9 cellular contexts compared by ENCODE assay signal in the genomic region with DNA sequence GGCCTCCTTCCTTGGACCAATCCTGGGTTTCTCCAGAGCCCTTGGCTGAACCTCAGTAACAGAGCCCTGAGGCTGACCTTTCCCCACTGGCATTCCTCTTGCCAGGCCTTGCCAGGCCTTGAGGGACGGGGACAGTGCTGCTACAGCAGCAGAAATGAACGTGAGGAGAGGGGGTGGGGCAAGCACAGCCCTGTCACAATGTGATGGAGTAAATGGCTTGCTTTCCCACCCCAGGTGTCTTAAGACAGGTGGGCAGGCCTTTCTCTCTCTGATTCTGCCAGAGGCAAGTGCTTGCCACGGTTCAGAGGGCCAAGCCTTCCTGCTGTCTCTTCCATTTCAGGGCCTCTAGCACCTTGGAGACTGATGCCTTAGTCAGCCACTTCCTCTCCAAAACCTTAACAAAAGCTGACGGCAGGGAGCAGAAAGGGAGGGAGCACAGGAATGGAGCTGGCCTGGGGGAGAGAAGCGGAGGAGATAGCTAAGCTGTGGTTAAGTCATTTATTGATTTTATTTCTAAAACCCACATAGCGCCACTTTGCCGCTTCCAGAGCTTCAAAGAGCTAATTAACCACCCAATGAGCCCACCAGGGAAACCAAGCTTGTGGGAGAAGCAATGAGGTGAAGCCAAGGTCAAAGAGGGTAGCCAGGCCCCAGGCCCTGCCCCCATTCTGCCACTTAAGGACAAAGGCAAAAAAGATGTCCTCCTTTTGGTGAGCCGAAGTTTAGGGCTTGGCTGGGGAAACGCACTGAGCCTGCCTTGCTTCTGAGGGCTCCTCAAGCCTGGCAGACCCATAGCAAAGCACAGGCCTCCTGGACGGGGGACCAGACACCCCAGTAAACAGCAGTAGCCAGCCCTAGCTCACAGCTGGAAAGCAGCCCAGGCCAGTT. TPM values are rescaled to one million over a fixed set of nuclear protein-coding genes. Genes with fewer than 3 reads are reported as not detected.
DNase-seq lines count a peak whose midpoint lies in the region; ATAC-seq, FAIRE-seq and TF ChIP-seq lines count a peak whose summit lies in the region.
"Had no signal": no experiment of that assay in that cellular context is flagged by ENCODE, and none has a peak within 500 bp of the region (broad histone marks: within the 10 kb centered on the region; RNA-seq: fewer than 3 reads in every experiment).

No MANE protein-coding gene starts in this region.

- no peak for TF ChIP-seq RAD21 in GM12878 (IDR thresholded peaks at IDR 0.05; ENCODE audit: insufficient read depth, low read depth, low read length)

- RAD21 ChIA-PET in GM12878 (lab: Charles Lee; ENCODE audit: unreplicated experiment), result interaction anchor here (1.0 to 1.4 kb wide), 2 partner anchors 9 to 19 kb away, joined by 4 to 5 read pairs; partner anchors contain the start of gene RASGRP2

- no peaks in the 10 kb centered on the region for H3K9me3 ChIP-seq in DOHH2 (ENCODE audit: control insufficient read depth, insufficient read depth, low read length)
- no peaks in the 10 kb centered on the region for H3K9me3 ChIP-seq in GM12878 (replicated peaks; ENCODE audit: control insufficient read depth, insufficient read depth, low read length)
- no peaks in the 10 kb centered on the region for H3K9me3 ChIP-seq in thymus (ENCODE audit: control insufficient read depth)
- H3K9me3 ChIP-seq: pancreas had no signal

- peaks cover 64% of the 10 kb centered on the region for H3K36me3 ChIP-seq in DOHH2 (ENCODE audit: control insufficient read depth, low read length)
- H3K36me3 ChIP-seq in GM12878 (ENCODE audit: control insufficient read depth in 2 of 2, insufficient read depth in 2 of 2, low read length in 1 of 2), result peaks cover 26 to 32% of the 10 kb centered on the region in 2 experiments
- peaks cover 66% of the 10 kb centered on the region for H3K36me3 ChIP-seq in thymus (ENCODE audit: control insufficient read depth, insufficient read depth)

- BruUV-seq in GM12878 (replicated peaks; lab: Mats Ljungman, UMichigan), result no TSS peak

- POLR2A ChIA-PET in GM12878 (lab: Charles Lee), result interaction anchor here (0.7 to 1.6 kb wide), 6 partner anchors 9 to 23 kb away, joined by 3 to 6 read pairs (median 3); partner anchors contain the start of gene SF1

- CTCF ChIA-PET in GM12878 (lab: Yijun Ruan, JAX), result interaction anchor here (0.9 to 2.5 kb wide), 9 partner anchors 9 to 445 kb away, joined by 3 to 16 read pairs (median 4); partner anchors contain the start of genes PRDX5, RASGRP2, SF1 and TRMT112

- H3K4me3 ChIP-seq in DOHH2 (ENCODE audit: low read length) (no peak overlapping the region), GM12878 (no peak overlapping the region), thymus (ENCODE audit: low read length) (no peak overlapping the region)
- H3K4me3 ChIP-seq: pancreas had no signal

- H3K79me2 ChIP-seq in DOHH2 (ENCODE audit: control insufficient read depth, low read length) (peaks cover 19% of the 10 kb centered on the region), GM12878 (ENCODE audit: control insufficient read depth, insufficient read depth, low read length) (peaks cover 2% of the 10 kb centered on the region; the same call in 1 of the 2 replicates)

- intact Hi-C loops in GM12878 (cut with micrococcal nuclease; ENCODE audit: unreplicated experiment), result no loop called here

- TF ChIP-seq POLR2A in GM12878 (IDR thresholded peaks at IDR 0.05; ENCODE audit: low read depth, low read length), result peak; percentile 52

- ATAC-seq in GM12878 (peak; percentile 14), GM18909 (IDR thresholded peaks at IDR 0.05; ENCODE audit: poor library complexity, unreplicated experiment) (no peak), GM19351 (IDR thresholded peaks at IDR 0.05; ENCODE audit: unreplicated experiment) (no peak)

- peak; percentile 52 for FAIRE-seq in GM12878 (lab: Jason Lieb, UNC)
- FAIRE-seq: pancreas had no signal

- SMC1A ChIA-PET in GM12878 (lab: Charles Lee; ENCODE audit: uncharacterized antibody, unreplicated experiment), result interaction anchor here (1.0 to 2.9 kb wide), 6 partner anchors 9 to 74 kb away, joined by 3 to 18 read pairs (median 4); partner anchors contain the start of gene RASGRP2

- H3K27ac ChIP-seq in DOHH2 (ENCODE audit: low read depth, low read length) (peak overlapping the region; percentile 45), GM12878 (ENCODE audit: control insufficient read depth, insufficient read depth) (no peak overlapping the region), layer of hippocampus (ENCODE audit: low read depth, low read length) (peak overlapping the region; percentile 71), thymus (ENCODE audit: low read depth) (peak overlapping the region; percentile 80)

- H3K9me2 ChIP-seq in DOHH2 (replicated peaks; ENCODE audit: control insufficient read depth, low read length), result no peaks in the 10 kb centered on the region

- TF ChIP-seq CTCF in DOHH2 (IDR thresholded peaks at IDR 0.05; ENCODE audit: low read depth, low read length, poor library complexity, severe bottlenecking), result no peak
- no peak for TF ChIP-seq CTCF in GM12878 (IDR thresholded peaks at IDR 0.05 in 2 of 3, conservative IDR thresholded peaks at IDR 0.05 in 1 of 3; ENCODE audit: control insufficient read depth in 2 of 3, extremely low read depth in 1 of 3, insufficient read depth in 1 of 3, low read depth in 3 of 3, low read length in 3 of 3)

- peaks cover 39% of the 10 kb centered on the region for H4K20me1 ChIP-seq in DOHH2 (ENCODE audit: control insufficient read depth, insufficient read depth, low read depth, low read length)
- peaks cover 19% of the 10 kb centered on the region for H4K20me1 ChIP-seq in GM12878 (ENCODE audit: control insufficient read depth, insufficient read depth)

- H3K4me1 ChIP-seq in DOHH2 (ENCODE audit: control insufficient read depth, low read length) (peaks cover 74% of the 10 kb centered on the region), GM12878 (ENCODE audit: control insufficient read depth, insufficient read depth, low read length) (peaks cover 17% of the 10 kb centered on the region), thymus (ENCODE audit: control insufficient read depth, insufficient read depth, low read length) (peaks cover 24% of the 10 kb centered on the region)

- WGBS in GM12878 (ENCODE audit: insufficient coverage, insufficient replicate concordance, low lambda C conversion rate, missing lambda C conversion rate), result 46% methylated on average over 10 of the region's 10 CpGs
- WGBS in thymus, result 42% methylated on average over 10 of the region's 10 CpGs

- H3K27me3 ChIP-seq in DOHH2 (ENCODE audit: control insufficient read depth, low read length), result no peaks in the 10 kb centered on the region
- H3K27me3 ChIP-seq in GM12878 (replicated peaks in 1 of 2; ENCODE audit: control insufficient read depth in 2 of 2, insufficient read depth in 2 of 2, low read length in 1 of 2), result no peaks in the 10 kb centered on the region
- no peaks in the 10 kb centered on the region for H3K27me3 ChIP-seq in layer of hippocampus (ENCODE audit: control insufficient read depth, insufficient read depth, low read length)
- H3K27me3 ChIP-seq in thymus (ENCODE audit: control insufficient read depth, insufficient read depth), result no peaks in the 10 kb centered on the region
- H3K27me3 ChIP-seq: pancreas had no signal

- H2AFZ ChIP-seq in GM12878 (ENCODE audit: control insufficient read depth, low read depth, low read length), result no peak overlapping the region

- TF ChIP-seq EP300 in GM12878 (IDR thresholded peaks at IDR 0.05; ENCODE audit: borderline replicate concordance in 1 of 2, control insufficient read depth in 1 of 2, low read depth in 2 of 2, low read length in 2 of 2), result no peak

- peaks cover 56% of the 10 kb centered on the region for H3F3A ChIP-seq in DOHH2 (ENCODE audit: control insufficient read depth, insufficient read depth)

- H3K4me2 ChIP-seq in DOHH2 (ENCODE audit: low read length), result peak overlapping the region; percentile 11
- H3K4me2 ChIP-seq in GM12878 (ENCODE audit: control insufficient read depth, insufficient read depth), result no peak overlapping the region

- DNase-seq in NAMALWA (ENCODE audit: low spot score), result peak; percentile 58
- DNase-seq in GM12878 (ENCODE audit: low read depth, low spot score), result no peak
- DNase-seq in COR-L47 (lab: John Stamatoyannopoulos, UW), result no peak

- no peak overlapping the region for H3K9ac ChIP-seq in GM12878 (ENCODE audit: control insufficient read depth, insufficient read depth, low read length)

- in situ Hi-C loops in GM12878 (cut with MboI), result no loop called here

RNA-seq across cellular contexts. Expression of gene PYGM, which starts 3.4 kb away (rescaled TPM):
- total RNA-seq in GM12878 (2013; cell fraction: nucleolus; rRNA removed), result 2.2 and 3.1 TPM in 2 replicates
- total RNA-seq in GM12878 (2014; rRNA removed), result 0.27 and 0.34 TPM in 2 replicates
- 0.23 and 0.27 TPM in 2 replicates for total RNA-seq in GM12878 (2014; rRNA removed; fragmentation: Illumina TruSeq; extraction: Trizol)
- 0.28 and 0.35 TPM in 2 replicates for total RNA-seq in GM12878 (2021)
- polyA plus RNA-seq in GM12878 (2011; ENCODE audit: low read depth), result 0.42 TPM
- 0.32 and 0.33 TPM in 2 replicates for polyA plus RNA-seq in GM12878 (2011; rRNA removed)
- 0.19 and 0.20 TPM in 2 replicates for polyA plus RNA-seq in GM12878 (2011; cell fraction: cytosol; rRNA removed)
- 1.1 and 1.4 TPM in 2 replicates for polyA plus RNA-seq in GM12878 (2011; cell fraction: nucleus; rRNA removed)
- 0.80 and 0.88 TPM in 2 replicates for polyA plus RNA-seq in GM12878 (2012)
- 0.19 TPM in 1 of 2 replicates, not detected in the other for polyA plus RNA-seq in GM12878 (2014; fragmentation: Illumina TruSeq; extraction: Trizol)
- under 1 TPM; 0.04 to 0.08 TPM for polyA plus RNA-seq in GM12878 (2014; fragmentation: Nextera tagmentation; extraction: Ambion mirVana)
- polyA plus RNA-seq in GM12878 (2014; rRNA removed), result 0.61 and 3.7 TPM in 2 replicates
- under 1 TPM in 1 of 2 experiments, not detected in 1; 0.04 TPM for polyA plus RNA-seq in GM12878 (2016; fragmentation: Nextera tagmentation; extraction: Ambion mirVana)
- 0.72 and 0.95 TPM in 2 replicates for polyA minus RNA-seq in GM12878 (2011; rRNA and poly(A)+ RNA removed)
- not detected in 2 replicates for polyA minus RNA-seq in GM12878 (2011; cell fraction: cytosol; rRNA and poly(A)+ RNA removed)
- polyA minus RNA-seq in GM12878 (2011; cell fraction: nucleus; rRNA and poly(A)+ RNA removed), result 0.48 and 2.0 TPM in 2 replicates
- polyA plus RNA-seq in thymus, result 3.5 TPM

RNA-seq across cellular contexts. Expression of gene SF1, which starts 15.2 kb away (rescaled TPM):
- total RNA-seq in GM12878 (2013; cell fraction: nucleolus; rRNA removed), result 483 and 541 TPM in 2 replicates
- total RNA-seq in GM12878 (2014; rRNA removed) (88.2 and 111 TPM in 2 replicates), GM12878 (2014; rRNA removed; fragmentation: Illumina TruSeq; extraction: Trizol) (76.0 and 84.4 TPM in 2 replicates), GM12878 (2021) (327 and 337 TPM in 2 replicates)
- polyA plus RNA-seq in GM12878 (2011; ENCODE audit: low read depth), result 194 TPM
- polyA plus RNA-seq in GM12878 (2011; rRNA removed) (82.5 and 84.8 TPM in 2 replicates), GM12878 (2014; fragmentation: Illumina TruSeq; extraction: Trizol) (216 and 280 TPM in 2 replicates), GM12878 (2014; fragmentation: Nextera tagmentation; extraction: Ambion mirVana) (10 to 100 TPM; 13.6 to 29.6 TPM), GM12878 (2014; rRNA removed) (155 and 172 TPM in 2 replicates), GM12878 (2016; fragmentation: Nextera tagmentation; extraction: Ambion mirVana) (100 to 1,000 TPM in 1 of 2 experiments, 10 to 100 TPM in 1; 97.4 to 109 TPM), thymus (134 TPM)
- 66.7 and 83.7 TPM in 2 replicates for polyA plus RNA-seq in GM12878 (2011; cell fraction: cytosol; rRNA removed)
- polyA plus RNA-seq in GM12878 (2011; cell fraction: nucleus; rRNA removed), result 212 and 291 TPM in 2 replicates
- 178 and 252 TPM in 2 replicates for polyA plus RNA-seq in GM12878 (2012)
- polyA minus RNA-seq in GM12878 (2011; rRNA and poly(A)+ RNA removed), result 79.1 and 94.2 TPM in 2 replicates
- 53.6 and 66.4 TPM in 2 replicates for polyA minus RNA-seq in GM12878 (2011; cell fraction: cytosol; rRNA and poly(A)+ RNA removed)
- polyA minus RNA-seq in GM12878 (2011; cell fraction: nucleus; rRNA and poly(A)+ RNA removed), result 124 and 191 TPM in 2 replicates

RNA-seq across cellular contexts. Expression of gene RASGRP2, which starts 19.2 kb away (rescaled TPM):
- 17.4 and 18.5 TPM in 2 replicates for total RNA-seq in GM12878 (2013; cell fraction: nucleolus; rRNA removed)
- 5.5 and 6.8 TPM in 2 replicates for total RNA-seq in GM12878 (2014; rRNA removed)
- total RNA-seq in GM12878 (2014; rRNA removed; fragmentation: Illumina TruSeq; extraction: Trizol), result 1.7 and 3.0 TPM in 2 replicates
- 8.3 and 9.0 TPM in 2 replicates for total RNA-seq in GM12878 (2021)
- polyA plus RNA-seq in GM12878 (2011; ENCODE audit: low read depth), result 4.3 TPM
- 3.0 and 6.2 TPM in 2 replicates for polyA plus RNA-seq in GM12878 (2011; rRNA removed)
- 6.3 and 8.3 TPM in 2 replicates for polyA plus RNA-seq in GM12878 (2011; cell fraction: cytosol; rRNA removed)
- polyA plus RNA-seq in GM12878 (2011; cell fraction: nucleus; rRNA removed), result 39.4 and 45.3 TPM in 2 replicates
- 7.1 and 14.4 TPM in 2 replicates for polyA plus RNA-seq in GM12878 (2012)
- polyA plus RNA-seq in GM12878 (2014; fragmentation: Illumina TruSeq; extraction: Trizol), result 2.6 and 2.7 TPM in 2 replicates
- polyA plus RNA-seq in GM12878 (2014; fragmentation: Nextera tagmentation; extraction: Ambion mirVana), result under 1 TPM; 0.26 to 0.66 TPM
- polyA plus RNA-seq in GM12878 (2014; rRNA removed), result 7.0 and 11.2 TPM in 2 replicates
- polyA plus RNA-seq in GM12878 (2016; fragmentation: Nextera tagmentation; extraction: Ambion mirVana), result 1 to 10 TPM; 4.5 to 6.4 TPM
- 2.6 and 3.7 TPM in 2 replicates for polyA minus RNA-seq in GM12878 (2011; rRNA and poly(A)+ RNA removed)
- polyA minus RNA-seq in GM12878 (2011; cell fraction: cytosol; rRNA and poly(A)+ RNA removed), result 2.1 and 3.2 TPM in 2 replicates
- polyA minus RNA-seq in GM12878 (2011; cell fraction: nucleus; rRNA and poly(A)+ RNA removed), result 5.0 and 6.9 TPM in 2 replicates
- 227 TPM for polyA plus RNA-seq in thymus

RNA-seq across cellular contexts. Expression of gene MAP4K2, which starts 39.9 kb away (rescaled TPM):
- total RNA-seq in GM12878 (2013; cell fraction: nucleolus; rRNA removed), result 51.0 and 55.9 TPM in 2 replicates
- total RNA-seq in GM12878 (2014; rRNA removed), result 66.7 and 74.7 TPM in 2 replicates
- 36.9 and 41.0 TPM in 2 replicates for total RNA-seq in GM12878 (2014; rRNA removed; fragmentation: Illumina TruSeq; extraction: Trizol)
- total RNA-seq in GM12878 (2021), result 78.1 and 79.2 TPM in 2 replicates
- polyA plus RNA-seq in GM12878 (2011; ENCODE audit: low read depth), result 11.2 TPM
- polyA plus RNA-seq in GM12878 (2011; rRNA removed), result 27.3 and 49.9 TPM in 2 replicates
- polyA plus RNA-seq in GM12878 (2011; cell fraction: cytosol; rRNA removed), result 73.2 and 91.2 TPM in 2 replicates
- 284 and 290 TPM in 2 replicates for polyA plus RNA-seq in GM12878 (2011; cell fraction: nucleus; rRNA removed)
- 33.8 and 37.8 TPM in 2 replicates for polyA plus RNA-seq in GM12878 (2012)
- 16.1 and 42.8 TPM in 2 replicates for polyA plus RNA-seq in GM12878 (2014; fragmentation: Illumina TruSeq; extraction: Trizol)
- 1 to 10 TPM in 1 of 2 experiments, under 1 TPM in 1; 0.98 to 4.4 TPM for polyA plus RNA-seq in GM12878 (2014; fragmentation: Nextera tagmentation; extraction: Ambion mirVana)
- 69.0 and 71.8 TPM in 2 replicates for polyA plus RNA-seq in GM12878 (2014; rRNA removed)
- polyA plus RNA-seq in GM12878 (2016; fragmentation: Nextera tagmentation; extraction: Ambion mirVana), result 10 to 100 TPM; 47.8 to 52.9 TPM
- 58.6 and 101 TPM in 2 replicates for polyA minus RNA-seq in GM12878 (2011; rRNA and poly(A)+ RNA removed)
- polyA minus RNA-seq in GM12878 (2011; cell fraction: cytosol; rRNA and poly(A)+ RNA removed), result 25.9 and 26.6 TPM in 2 replicates
- polyA minus RNA-seq in GM12878 (2011; cell fraction: nucleus; rRNA and poly(A)+ RNA removed), result 50.8 and 62.9 TPM in 2 replicates
- 37.6 TPM for polyA plus RNA-seq in thymus

RNA-seq across cellular contexts. Expression of gene NRXN2, which starts 40.2 kb away (rescaled TPM):
- total RNA-seq in GM12878 (2013; cell fraction: nucleolus; rRNA removed), result 1.8 and 2.7 TPM in 2 replicates
- total RNA-seq in GM12878 (2014; rRNA removed), result 0.06 TPM in 1 of 2 replicates, not detected in the other
- 0.18 and 0.22 TPM in 2 replicates for total RNA-seq in GM12878 (2014; rRNA removed; fragmentation: Illumina TruSeq; extraction: Trizol)
- 0.29 and 0.74 TPM in 2 replicates for total RNA-seq in GM12878 (2021)
- polyA plus RNA-seq in GM12878 (2011; ENCODE audit: low read depth), result not detected
- polyA plus RNA-seq in GM12878 (2011; rRNA removed), result 1.1 and 1.4 TPM in 2 replicates
- polyA plus RNA-seq in GM12878 (2011; cell fraction: cytosol; rRNA removed), result 2.2 and 2.7 TPM in 2 replicates
- 8.3 and 17.7 TPM in 2 replicates for polyA plus RNA-seq in GM12878 (2011; cell fraction: nucleus; rRNA removed)
- 0.11 and 0.32 TPM in 2 replicates for polyA plus RNA-seq in GM12878 (2012)
- polyA plus RNA-seq in GM12878 (2014; fragmentation: Illumina TruSeq; extraction: Trizol), result 0.09 TPM in 1 of 2 replicates, not detected in the other
- under 1 TPM; 0.03 to 0.07 TPM for polyA plus RNA-seq in GM12878 (2014; fragmentation: Nextera tagmentation; extraction: Ambion mirVana)
- 0.08 and 0.28 TPM in 2 replicates for polyA plus RNA-seq in GM12878 (2014; rRNA removed)
- polyA plus RNA-seq in GM12878 (2016; fragmentation: Nextera tagmentation; extraction: Ambion mirVana), result under 1 TPM; 0.24 to 0.52 TPM
- 11.6 and 16.6 TPM in 2 replicates for polyA minus RNA-seq in GM12878 (2011; rRNA and poly(A)+ RNA removed)
- 9.4 and 11.8 TPM in 2 replicates for polyA minus RNA-seq in GM12878 (2011; cell fraction: cytosol; rRNA and poly(A)+ RNA removed)
- polyA minus RNA-seq in GM12878 (2011; cell fraction: nucleus; rRNA and poly(A)+ RNA removed), result 5.4 and 16.4 TPM in 2 replicates
- polyA plus RNA-seq in thymus, result 1.6 TPM
